8 cellular contexts compared by ENCODE assay signal in genomic region chr6:123802697-123803455, GRCh38. TPM values are rescaled to one million over a fixed set of nuclear protein-coding genes. Genes with fewer than 3 reads are reported as not detected.
DNase-seq lines count a peak whose midpoint lies in the region; ATAC-seq and TF ChIP-seq lines count a peak whose summit lies in the region.

No MANE protein-coding gene starts in this region.

- no peak overlapping the region for H3K18ac ChIP-seq in IMR-90 (ENCODE audit: low read depth, low read length)

- DNase-seq in DMS153 treated with DMSO at 0.1 percent for 48 hours (lab: John Stamatoyannopoulos, UW; ENCODE audit: unreplicated experiment) (peak; percentile 83), IMR-90 (peak; percentile 54), OCI-M1 (lab: John Stamatoyannopoulos, UW) (peak; percentile 90), fibroblast of pulmonary artery (ENCODE audit: low read depth) (peak; percentile 81)
- peak in 7 of 9 donors; percentile 24 to 71 (median 30) for DNase-seq in naive thymus-derived CD4-positive, alpha-beta T cell

- BruUV-seq in IMR-90 (replicated peaks; lab: Mats Ljungman, UMichigan): no TSS peak

- in situ Hi-C loops in IMR-90 (cut with MboI; ENCODE audit: low sequenced_read_pairs): loop anchor here (10.0 kb wide), 1 partner anchor 162 kb away; no protein-coding TSS in a partner anchor

- H3K4me1 ChIP-seq in IMR-90 (ENCODE audit: control insufficient read depth, insufficient read depth, low read length): peaks cover 2% of the 10 kb centered on the region; the same call in 1 of the 2 replicates
- H3K4me1 ChIP-seq in naive thymus-derived CD4-positive, alpha-beta T cell (ENCODE audit: control insufficient read depth in 2 of 2, insufficient read depth in 2 of 2, low read length in 2 of 2): no peaks in the 10 kb centered on the region

- TF ChIP-seq CTCF in IMR-90 (conservative IDR thresholded peaks at IDR 0.05; ENCODE audit: low read depth, low read length): peak; percentile 81
- peak; percentile 96 for TF ChIP-seq CTCF in fibroblast of pulmonary artery (IDR thresholded peaks at IDR 0.05; ENCODE audit: low read length, missing control alignments)

- peak; percentile 78 for TF ChIP-seq RAD21 in IMR-90 (IDR thresholded peaks at IDR 0.05; ENCODE audit: low read length)

- no peaks in the 10 kb centered on the region for H3K9me3 Mint-ChIP-seq in activated T-helper 17 cell treated with anti-CD3 and anti-CD28 coated beads, Interleukin-2, amount 50 U/mL, for 72 hours
- peaks cover 0 to 1% (median 0%) of the 10 kb centered on the region in 11 donors for H3K9me3 Mint-ChIP-seq in naive thymus-derived CD4-positive, alpha-beta T cell
- H3K9me3 Mint-ChIP-seq in stimulated activated naive CD8-positive, alpha-beta T cell treated with anti-CD3 and anti-CD28 coated beads, Interleukin-15, Interleukin-2, amounts not matched to agents 100 ng/mL and 50 ng/mL, for 24 hours: no peaks in the 10 kb centered on the region

- peaks cover 37% of the 10 kb centered on the region for H3K27me3 Mint-ChIP-seq in activated T-helper 17 cell treated with anti-CD3 and anti-CD28 coated beads, Interleukin-2, amount 50 U/mL, for 72 hours
- H3K27me3 Mint-ChIP-seq in naive thymus-derived CD4-positive, alpha-beta T cell: peaks cover 44 to 59% (median 50%) of the 10 kb centered on the region in 5 donors
- peaks cover 59% of the 10 kb centered on the region for H3K27me3 Mint-ChIP-seq in stimulated activated naive CD8-positive, alpha-beta T cell treated with anti-CD3 and anti-CD28 coated beads, Interleukin-15, Interleukin-2, amounts not matched to agents 100 ng/mL and 50 ng/mL, for 24 hours

- H3K9me3 ChIP-seq in IMR-90 (ENCODE audit: control insufficient read depth, insufficient read depth, low read length): no peaks in the 10 kb centered on the region
- no peaks in the 10 kb centered on the region for H3K9me3 ChIP-seq in naive thymus-derived CD4-positive, alpha-beta T cell (ENCODE audit: control insufficient read depth in 2 of 3, low read length in 3 of 3)

- no peak overlapping the region for H3K27ac ChIP-seq in IMR-90 (ENCODE audit: insufficient read depth, low read length)
- no peak overlapping the region for H3K27ac ChIP-seq in naive thymus-derived CD4-positive, alpha-beta T cell (ENCODE audit: low read depth, low read length)

- TF ChIP-seq POLR2A in IMR-90 (IDR thresholded peaks at IDR 0.05; ENCODE audit: low read depth, low read length): no peak

- ATAC-seq in GM21576 (IDR thresholded peaks at IDR 0.05; ENCODE audit: unreplicated experiment): peak; percentile 97
- peak; percentile 97 for ATAC-seq in IMR-90 (ENCODE audit: low read depth)
- peak; percentile 75 for ATAC-seq in activated T-helper 17 cell treated with anti-CD3 and anti-CD28 coated beads, Interleukin-2, amount 50 U/mL, for 72 hours (replicated peaks)
- ATAC-seq in naive thymus-derived CD4-positive, alpha-beta T cell: peak; percentile 75

- H3K4me3 Mint-ChIP-seq in activated T-helper 17 cell treated with anti-CD3 and anti-CD28 coated beads, Interleukin-2, amount 50 U/mL, for 72 hours: peak overlapping the region; percentile 61
- peak overlapping the region in 9 of 10 donors; percentile 29 to 78 (median 60) for H3K4me3 Mint-ChIP-seq in naive thymus-derived CD4-positive, alpha-beta T cell
- peak overlapping the region; percentile 69 for H3K4me3 Mint-ChIP-seq in stimulated activated naive CD8-positive, alpha-beta T cell treated with anti-CD3 and anti-CD28 coated beads, Interleukin-15, Interleukin-2, amounts not matched to agents 100 ng/mL and 50 ng/mL, for 24 hours

- WGBS in IMR-90 (ENCODE audit: extremely low coverage in 2 of 2, insufficient read length in 1 of 2), 2 experiments: 0% methylated on average over 7 of the region's 60 CpGs; no CpG with 5 or more reads in 1 of the 2 experiments

- H3K36me3 Mint-ChIP-seq in activated T-helper 17 cell treated with anti-CD3 and anti-CD28 coated beads, Interleukin-2, amount 50 U/mL, for 72 hours (ENCODE audit: low read depth): no peaks in the 10 kb centered on the region
- peaks cover 0 to 4% (median 0%) of the 10 kb centered on the region in 5 donors for H3K36me3 Mint-ChIP-seq in naive thymus-derived CD4-positive, alpha-beta T cell
- no peaks in the 10 kb centered on the region for H3K36me3 Mint-ChIP-seq in stimulated activated naive CD8-positive, alpha-beta T cell treated with anti-CD3 and anti-CD28 coated beads, Interleukin-15, Interleukin-2, amounts not matched to agents 100 ng/mL and 50 ng/mL, for 24 hours (ENCODE audit: low read depth)

- H3K23ac ChIP-seq in IMR-90 (ENCODE audit: low read depth, low read length): no peak overlapping the region

- H2BK20ac ChIP-seq in IMR-90 (ENCODE audit: low read depth, low read length): no peak overlapping the region

- H3K56ac ChIP-seq in IMR-90 (ENCODE audit: extremely low read depth, insufficient read depth, low read length): no peak overlapping the region

- intact Hi-C loops in IMR-90 (cut with micrococcal nuclease): loop anchor here (1.0 kb wide), 3 partner anchors 163 to 1051 kb away; no protein-coding TSS in a partner anchor
- intact Hi-C loops in naive thymus-derived CD4-positive, alpha-beta T cell (cut with micrococcal nuclease): loop anchor here (1.0 to 5.0 kb wide), 2 partner anchors 1049 to 1311 kb away; no protein-coding TSS in a partner anchor

- no peaks in the 10 kb centered on the region for H4K20me1 ChIP-seq in IMR-90 (ENCODE audit: insufficient read depth, low read length)

- H3K4me3 ChIP-seq in IMR-90 (ENCODE audit: insufficient read depth, low read depth, low read length) (peak overlapping the region; percentile 37), fibroblast of pulmonary artery (replicated peaks; ENCODE audit: low read depth, low read length) (peak overlapping the region; percentile 46)
- H3K4me3 ChIP-seq in naive thymus-derived CD4-positive, alpha-beta T cell (ENCODE audit: low read length): no peak overlapping the region

- H3K27me3 ChIP-seq in IMR-90 (ENCODE audit: control insufficient read depth, insufficient read depth, low read length): peaks cover 11% of the 10 kb centered on the region
- no peaks in the 10 kb centered on the region for H3K27me3 ChIP-seq in naive thymus-derived CD4-positive, alpha-beta T cell (ENCODE audit: control insufficient read depth in 2 of 2, insufficient read depth in 2 of 2, low read length in 2 of 2)

- H2AFZ ChIP-seq in IMR-90 (replicated peaks; ENCODE audit: low read length, poor library complexity): peak overlapping the region; percentile 71

- no peak overlapping the region for H3K27ac Mint-ChIP-seq in activated T-helper 17 cell treated with anti-CD3 and anti-CD28 coated beads, Interleukin-2, amount 50 U/mL, for 72 hours
- H3K27ac Mint-ChIP-seq in naive thymus-derived CD4-positive, alpha-beta T cell: no peak overlapping the region
- H3K27ac Mint-ChIP-seq in stimulated activated naive CD8-positive, alpha-beta T cell treated with anti-CD3 and anti-CD28 coated beads, Interleukin-15, Interleukin-2, amounts not matched to agents 100 ng/mL and 50 ng/mL, for 24 hours: no peak overlapping the region

- H3K4me1 Mint-ChIP-seq in activated T-helper 17 cell treated with anti-CD3 and anti-CD28 coated beads, Interleukin-2, amount 50 U/mL, for 72 hours: no peaks in the 10 kb centered on the region
- H3K4me1 Mint-ChIP-seq in naive thymus-derived CD4-positive, alpha-beta T cell: peaks cover 4 to 14% (median 8%) of the 10 kb centered on the region in 7 donors
- peaks cover 9% of the 10 kb centered on the region for H3K4me1 Mint-ChIP-seq in stimulated activated naive CD8-positive, alpha-beta T cell treated with anti-CD3 and anti-CD28 coated beads, Interleukin-15, Interleukin-2, amounts not matched to agents 100 ng/mL and 50 ng/mL, for 24 hours (ENCODE audit: low read depth)

- dilution Hi-C loops in IMR-90 (cut with HindIII; ENCODE audit: low sequenced_read_pairs, unreplicated experiment): no loop called here

- no peaks in the 10 kb centered on the region for H3K9me1 ChIP-seq in IMR-90 (ENCODE audit: insufficient read depth, low read length)

- H2BK15ac ChIP-seq in IMR-90 (ENCODE audit: low read depth, low read length): no peak overlapping the region

- H3K79me1 ChIP-seq in IMR-90 (ENCODE audit: low read depth in 1 of 2, low read length in 2 of 2): no peaks in the 10 kb centered on the region

- no peaks in the 10 kb centered on the region for H3K36me3 ChIP-seq in IMR-90 (ENCODE audit: control insufficient read depth, insufficient read depth, low read length)
- H3K36me3 ChIP-seq in naive thymus-derived CD4-positive, alpha-beta T cell (ENCODE audit: control insufficient read depth in 2 of 3, insufficient read depth in 3 of 3, low read length in 3 of 3): no peaks in the 10 kb centered on the region

- H2AK9ac ChIP-seq in IMR-90 (replicated peaks; ENCODE audit: low read depth, low read length, poor library complexity): no peak overlapping the region

- H3K14ac ChIP-seq in IMR-90 (replicated peaks; ENCODE audit: low read depth, low read length): no peak overlapping the region

- POLR2A ChIA-PET in IMR-90 (lab: Charles Lee; ENCODE audit: unreplicated experiment): no interaction called here
- POLR2A ChIA-PET in naive thymus-derived CD4-positive, alpha-beta T cell (lab: Charles Lee): no interaction called here

- H2BK5ac ChIP-seq in IMR-90 (ENCODE audit: low read depth, low read length, poor library complexity, severe bottlenecking): no peak overlapping the region

- no peak overlapping the region for H4K5ac ChIP-seq in IMR-90 (ENCODE audit: low read depth, low read length)

- H3K4me2 ChIP-seq in IMR-90 (ENCODE audit: low read depth, low read length): peak overlapping the region; percentile 62

- H3K4ac ChIP-seq in IMR-90 (ENCODE audit: low read depth, low read length): no peak overlapping the region

- H4K91ac ChIP-seq in IMR-90 (ENCODE audit: insufficient read depth, low read depth, low read length): no peak overlapping the region

- H4K8ac ChIP-seq in IMR-90 (ENCODE audit: low read depth in 2 of 2, low read length in 2 of 2): no peak overlapping the region

- no peak overlapping the region for H2BK120ac ChIP-seq in IMR-90 (ENCODE audit: low read depth, low read length)

- H2AK5ac ChIP-seq in IMR-90 (ENCODE audit: low read depth, low read length): no peak overlapping the region

- CTCF ChIA-PET in IMR-90 (lab: Yijun Ruan, JAX): interaction anchor here (0.6 to 1.4 kb wide), 12 partner anchors 12 to 1315 kb away, joined by 3 to 7 read pairs (median 3); no protein-coding TSS in a partner anchor
- CTCF ChIA-PET in naive thymus-derived CD4-positive, alpha-beta T cell (lab: Charles Lee): interaction anchor here (0.7 kb wide), 1 partner anchor 1311 kb away, joined by 3 read pairs; no protein-coding TSS in a partner anchor

- no peak overlapping the region for H3K9ac ChIP-seq in IMR-90 (ENCODE audit: low read depth, low read length)

TF ChIP-seq in IMR-90, 13 proteins besides CTCF, POLR2A, EP300 and RAD21 (continues in another document):
- no peak for TF ChIP-seq BHLHE40 (IDR thresholded peaks at IDR 0.05; ENCODE audit: low read depth, low read length)

RNA-seq across cellular contexts. Expression of gene NKAIN2, which starts 0.8 kb away (rescaled TPM):
- not detected in 2 replicates for total RNA-seq in IMR-90 (2012; rRNA removed)
- not detected in 2 replicates for polyA plus RNA-seq in IMR-90 (2012; rRNA removed)
- polyA plus RNA-seq in IMR-90 (2012; cell fraction: cytosol; rRNA removed): not detected in 2 replicates
- not detected in 2 replicates for polyA plus RNA-seq in IMR-90 (2012; cell fraction: nucleus; rRNA removed; ENCODE audit: low replicate concordance)
- total RNA-seq in activated T-helper 17 cell treated with anti-CD3 and anti-CD28 coated beads, Interleukin-2, amount 50 U/mL, for 72 hours: not detected
- 1 to 10 TPM in 1 of 5 experiments, not detected in 4; 2.9 TPM for total RNA-seq in naive thymus-derived CD4-positive, alpha-beta T cell
- polyA plus RNA-seq in naive thymus-derived CD4-positive, alpha-beta T cell: under 1 TPM in 1 of 2 donors, not detected in 1; 0.21 TPM

Comparison
In these comparisons a context has a peak if more than half of its experiments do, and no peak if none do; other contexts are left out.
1. DNase-seq: peak in every context shown above with its lines; median percentile 90 in OCI-M1; 83 in DMS153 treated with DMSO at 0.1 percent for 48 hours; 81 in fibroblast of pulmonary artery; 54 in IMR-90; 30 in naive thymus-derived CD4-positive, alpha-beta T cell.